In genomic region chr2:88472811-88473210, GRCh38 we compare ENCODE assay signal across 42 cellular contexts. TPM values are rescaled to one million over a fixed set of nuclear protein-coding genes. Genes with fewer than 3 reads are reported as not detected.
"Had no signal": no experiment of that assay in that cellular context is flagged by ENCODE, and none has a peak within 500 bp of the region (broad histone marks: within the 10 kb centered on the region; RNA-seq: fewer than 3 reads in every experiment).

No MANE protein-coding gene starts in this region.

- H3K36me3 Mint-ChIP-seq: activated naive CD4-positive, alpha-beta T cell treated with anti-CD3 and anti-CD28 coated beads, Interleukin-2, amount 10 ng/mL, durations not matched to agents 7 days and 5 days; activated naive CD4-positive, alpha-beta T cell treated with anti-CD3 and anti-CD28 coated beads, Interleukin-2, amount 50 U/mL, for 24 hours; activated naive CD4-positive, alpha-beta T cell treated with anti-CD3 and anti-CD28 coated beads, Interleukin-2, amount 50 U/mL, for 72 hours; activated naive CD8-positive, alpha-beta T cell; activated naive CD8-positive, alpha-beta T cell treated with anti-CD3 and anti-CD28 coated beads for 36 hours; activated naive CD8-positive, alpha-beta T cell treated with anti-CD3 and anti-CD28 coated beads, Interleukin-2, amount 10 ng/mL, durations not matched to agents 7 days and 5 days; brain had no signal

- H3K27ac Mint-ChIP-seq: activated naive CD4-positive, alpha-beta T cell treated with anti-CD3 and anti-CD28 coated beads for 36 hours; activated naive CD4-positive, alpha-beta T cell treated with anti-CD3 and anti-CD28 coated beads, Interleukin-2, amount 10 ng/mL, durations not matched to agents 7 days and 5 days; activated naive CD4-positive, alpha-beta T cell treated with anti-CD3 and anti-CD28 coated beads, Interleukin-2, amount 50 U/mL, for 24 hours; activated naive CD4-positive, alpha-beta T cell treated with anti-CD3 and anti-CD28 coated beads, Interleukin-2, amount 50 U/mL, for 72 hours; activated naive CD8-positive, alpha-beta T cell; activated naive CD8-positive, alpha-beta T cell treated with anti-CD3 and anti-CD28 coated beads for 36 hours; activated naive CD8-positive, alpha-beta T cell treated with anti-CD3 and anti-CD28 coated beads, Interleukin-2, amount 10 ng/mL, durations not matched to agents 7 days and 5 days; activated naive CD8-positive, alpha-beta T cell treated with anti-CD3 and anti-CD28 coated beads, Interleukin-2, amount 50 U/mL, for 24 hours; activated T-cell treated with anti-CD3 and anti-CD28 coated beads, Interleukin-2, amount 50 U/mL, for 72 hours; activated T-helper 1 cell treated with anti-CD3 and anti-CD28 coated beads, Interleukin-12 subunit alpha, Interleukin-12 subunit beta, Interleukin-2, Interleukin-4 antibody, amounts not matched to agents 30 ng/mL and 10 ng/mL and 1 ng/mL, durations not matched to agents 14 hours and 24 hours and 36 hours; activated T-helper 17 cell treated with anti-CD3 and anti-CD28 coated beads, Interleukin-2, amount 50 U/mL, for 72 hours; activated T-helper 2 cell treated with anti-CD3 and anti-CD28 coated beads, Interferon-gamma antibody, Interleukin-2, Interleukin-4, amounts not matched to agents 10 μg/mL and 5 μg/mL and 100 μg/mL, durations not matched to agents 14 hours and 24 hours and 36 hours; brain had no signal

- H3K4me3 ChIP-seq: adrenal gland, ascending aorta, body of pancreas, breast epithelium, cardiac muscle cell had no signal

- ATAC-seq: activated naive CD4-positive, alpha-beta T cell treated with anti-CD3 and anti-CD28 coated beads, Interleukin-2, amount 50 U/mL, for 72 hours; activated naive CD8-positive, alpha-beta T cell treated with anti-CD3 and anti-CD28 coated beads, Interleukin-2, amount 50 U/mL, for 24 hours; activated T-cell treated with anti-CD3 and anti-CD28 coated beads, Interleukin-2, amount 50 U/mL, for 4 hours; activated T-cell treated with anti-CD3 and anti-CD28 coated beads, Interleukin-2, amount 50 U/mL, for 72 hours; activated T-helper 17 cell treated with anti-CD3 and anti-CD28 coated beads, Interleukin-2, amount 50 U/mL, for 72 hours; body of pancreas had no signal

- H3K9me3 Mint-ChIP-seq: activated naive CD4-positive, alpha-beta T cell treated with anti-CD3 and anti-CD28 coated beads for 36 hours; activated naive CD4-positive, alpha-beta T cell treated with anti-CD3 and anti-CD28 coated beads, Interleukin-2, amount 10 ng/mL, durations not matched to agents 7 days and 5 days; activated naive CD4-positive, alpha-beta T cell treated with anti-CD3 and anti-CD28 coated beads, Interleukin-2, amount 50 U/mL, for 24 hours; activated naive CD8-positive, alpha-beta T cell treated with anti-CD3 and anti-CD28 coated beads, Interleukin-2, amount 10 ng/mL, durations not matched to agents 7 days and 5 days; activated naive CD8-positive, alpha-beta T cell treated with anti-CD3 and anti-CD28 coated beads, Interleukin-2, amount 50 U/mL, for 24 hours; activated T-cell treated with anti-CD3 and anti-CD28 coated beads, Interleukin-2, amount 50 U/mL, for 4 hours; activated T-helper 1 cell treated with anti-CD3 and anti-CD28 coated beads, Interleukin-12 subunit alpha, Interleukin-12 subunit beta, Interleukin-2, Interleukin-4 antibody, amounts not matched to agents 30 ng/mL and 10 ng/mL and 1 ng/mL, durations not matched to agents 14 hours and 24 hours and 36 hours; activated T-helper 2 cell treated with anti-CD3 and anti-CD28 coated beads, Interferon-gamma antibody, Interleukin-2, Interleukin-4, amounts not matched to agents 10 μg/mL and 5 μg/mL and 100 μg/mL, durations not matched to agents 14 hours and 24 hours and 36 hours had no signal

- H3K4me3 Mint-ChIP-seq: activated naive CD4-positive, alpha-beta T cell treated with anti-CD3 and anti-CD28 coated beads for 36 hours; activated naive CD4-positive, alpha-beta T cell treated with anti-CD3 and anti-CD28 coated beads, Interleukin-2, amount 10 ng/mL, durations not matched to agents 7 days and 5 days; activated naive CD4-positive, alpha-beta T cell treated with anti-CD3 and anti-CD28 coated beads, Interleukin-2, amount 50 U/mL, for 24 hours; activated naive CD8-positive, alpha-beta T cell; activated naive CD8-positive, alpha-beta T cell treated with anti-CD3 and anti-CD28 coated beads for 36 hours; activated naive CD8-positive, alpha-beta T cell treated with anti-CD3 and anti-CD28 coated beads, Interleukin-2, amount 10 ng/mL, durations not matched to agents 7 days and 5 days; activated naive CD8-positive, alpha-beta T cell treated with anti-CD3 and anti-CD28 coated beads, Interleukin-2, amount 50 U/mL, for 24 hours; activated T-cell treated with anti-CD3 and anti-CD28 coated beads, Interleukin-2, amount 50 U/mL, for 4 hours; activated T-cell treated with anti-CD3 and anti-CD28 coated beads, Interleukin-2, amount 50 U/mL, for 72 hours; activated T-helper 1 cell treated with anti-CD3 and anti-CD28 coated beads, Interleukin-12 subunit alpha, Interleukin-12 subunit beta, Interleukin-2, Interleukin-4 antibody, amounts not matched to agents 30 ng/mL and 10 ng/mL and 1 ng/mL, durations not matched to agents 14 hours and 24 hours and 36 hours; activated T-helper 17 cell treated with anti-CD3 and anti-CD28 coated beads, Interleukin-2, amount 50 U/mL, for 72 hours; brain; central memory CD8-positive, alpha-beta T cell had no signal

- H3K36me3 ChIP-seq: adrenal gland, ascending aorta, brain microvascular endothelial cell, breast epithelium, cardiac muscle cell had no signal

- H3K4me1 ChIP-seq: adrenal gland, ascending aorta, body of pancreas, breast epithelium had no signal

- H3K4me1 Mint-ChIP-seq: activated naive CD4-positive, alpha-beta T cell treated with anti-CD3 and anti-CD28 coated beads, Interleukin-2, amount 10 ng/mL, durations not matched to agents 7 days and 5 days; activated naive CD4-positive, alpha-beta T cell treated with anti-CD3 and anti-CD28 coated beads, Interleukin-2, amount 50 U/mL, for 24 hours; activated naive CD8-positive, alpha-beta T cell treated with anti-CD3 and anti-CD28 coated beads for 36 hours; activated naive CD8-positive, alpha-beta T cell treated with anti-CD3 and anti-CD28 coated beads, Interleukin-2, amount 10 ng/mL, durations not matched to agents 7 days and 5 days; activated naive CD8-positive, alpha-beta T cell treated with anti-CD3 and anti-CD28 coated beads, Interleukin-2, amount 50 U/mL, for 24 hours; activated T-helper 17 cell treated with anti-CD3 and anti-CD28 coated beads, Interleukin-2, amount 50 U/mL, for 72 hours; central memory CD8-positive, alpha-beta T cell had no signal

- DNase-seq: activated effector memory CD4-positive, alpha-beta T cell treated with anti-CD3 and anti-CD28 coated beads, Interleukin-2, amount 50 U/mL, for 16 hours; activated effector memory CD4-positive, alpha-beta T cell treated with Interleukin-2 at 50 U/mL for 16 hours; activated gamma-delta T cell; activated gamma-delta T cell treated with Interleukin-2 at 50 U/mL for 16 hours; activated naive CD4-positive, alpha-beta T cell; activated naive CD4-positive, alpha-beta T cell treated with anti-CD3 and anti-CD28 coated beads for 36 hours; activated naive CD4-positive, alpha-beta T cell treated with anti-CD3 and anti-CD28 coated beads, Interleukin-2, amount 10 ng/mL, durations not matched to agents 7 days and 5 days; activated naive CD4-positive, alpha-beta T cell treated with anti-CD3 and anti-CD28 coated beads, Interleukin-2, amount 50 U/mL, for 16 hours; activated naive CD4-positive, alpha-beta T cell treated with Interleukin-2 at 50 U/mL for 16 hours; activated naive CD8-positive, alpha-beta T cell treated with anti-CD3 and anti-CD28 coated beads for 36 hours; activated naive CD8-positive, alpha-beta T cell treated with anti-CD3 and anti-CD28 coated beads, Interleukin-2, amount 10 ng/mL, durations not matched to agents 7 days and 5 days; activated naive CD8-positive, alpha-beta T cell treated with anti-CD3 and anti-CD28 coated beads, Interleukin-2, amount 50 U/mL, for 24 hours; activated T-cell treated with anti-CD3 and anti-CD28 coated beads, Interleukin-2, amount 50 U/mL, for 4 hours; activated T-cell treated with anti-CD3 and anti-CD28 coated beads, Interleukin-2, amount 50 U/mL, for 48 hours; activated T-cell treated with anti-CD3 and anti-CD28 coated beads, Interleukin-2, amount 50 U/mL, for 72 hours; adrenal gland; amniotic stem cell; amygdala; anterior cingulate cortex; aorta; body of pancreas; brain microvascular endothelial cell; caudate nucleus; central memory CD4-positive, alpha-beta T cell; cerebellar nuclear complex had no signal

- H3K9me3 ChIP-seq: adrenal gland, ascending aorta, body of pancreas, breast epithelium had no signal

- H3K27ac ChIP-seq: adrenal gland, ascending aorta, body of pancreas, brain microvascular endothelial cell, breast epithelium, cardiac muscle cell had no signal

- FAIRE-seq: astrocyte, bronchial epithelial cell, colon had no signal

RNA-seq across cellular contexts. Expression of gene FOXI3, which starts 20.3 kb away (rescaled TPM):
- total RNA-seq: activated naive CD4-positive, alpha-beta T cell treated with anti-CD3 and anti-CD28 coated beads for 36 hours; activated naive CD4-positive, alpha-beta T cell treated with anti-CD3 and anti-CD28 coated beads, Interleukin-2, amount 50 U/mL, for 72 hours; activated naive CD8-positive, alpha-beta T cell treated with anti-CD3 and anti-CD28 coated beads for 36 hours; activated naive CD8-positive, alpha-beta T cell treated with anti-CD3 and anti-CD28 coated beads, Interleukin-2, amount 10 ng/mL, durations not matched to agents 7 days and 5 days; activated T-cell treated with anti-CD3 and anti-CD28 coated beads, Interleukin-2, amount 50 U/mL, for 4 hours; activated T-cell treated with anti-CD3 and anti-CD28 coated beads, Interleukin-2, amount 50 U/mL, for 72 hours; activated T-helper 1 cell treated with anti-CD3 and anti-CD28 coated beads, Interleukin-12 subunit alpha, Interleukin-12 subunit beta, Interleukin-2, Interleukin-4 antibody, amounts not matched to agents 30 ng/mL and 10 ng/mL and 1 ng/mL, durations not matched to agents 14 hours and 24 hours and 36 hours; activated T-helper 17 cell treated with anti-CD3 and anti-CD28 coated beads, Interleukin-2, amount 50 U/mL, for 72 hours; activated T-helper 2 cell treated with anti-CD3 and anti-CD28 coated beads, Interferon-gamma antibody, Interleukin-2, Interleukin-4, amounts not matched to agents 10 μg/mL and 5 μg/mL and 100 μg/mL, durations not matched to agents 14 hours and 24 hours and 36 hours; adrenal gland; aorta; ascending aorta; body of pancreas; breast epithelium; bronchial epithelial cell; cardiac muscle cell; cardiac septum; chondrocyte had no signal
- polyA plus RNA-seq: adipose tissue, adrenal gland, aorta, cardiac muscle cell had no signal
